ENCODE assay signal across 16 cellular contexts in genomic region chr1:81329061-81329460, GRCh38.
DNase-seq lines count a peak whose midpoint lies in the region; ATAC-seq and TF ChIP-seq lines count a peak whose summit lies in the region.
"Had no signal": no experiment of that assay in that cellular context is flagged by ENCODE, and none has a peak within 500 bp of the region (broad histone marks: within the 10 kb centered on the region; RNA-seq: fewer than 3 reads in every experiment).

No MANE protein-coding gene starts in this region.

- no peaks in the 10 kb centered on the region for H3K9me2 ChIP-seq in PC-9 (ENCODE audit: insufficient read depth)

- H3K4me3 ChIP-seq in HAP-1 (no peak overlapping the region), PC-9 (no peak overlapping the region), neural progenitor cell (no peak overlapping the region)
- H3K4me3 ChIP-seq: A549 had no signal

- H4K20me1 ChIP-seq in PC-9 (ENCODE audit: insufficient read depth): no peaks in the 10 kb centered on the region
- H4K20me1 ChIP-seq in neural progenitor cell (ENCODE audit: low read depth): no peaks in the 10 kb centered on the region

- TF ChIP-seq CTCF in PC-9 (conservative IDR thresholded peaks at IDR 0.05): no peak
- TF ChIP-seq CTCF in neural progenitor cell (IDR thresholded peaks at IDR 0.05): no peak
- no peak for TF ChIP-seq CTCF in GM13976 (IDR thresholded peaks at IDR 0.05; ENCODE audit: borderline replicate concordance, control extremely low read depth, extremely low read depth, insufficient read depth, missing control alignments)

- peak overlapping the region; percentile 33 for H3K4me3 Mint-ChIP-seq in neural progenitor cell
- no peak overlapping the region for H3K4me3 Mint-ChIP-seq in activated naive CD8-positive, alpha-beta T cell treated with anti-CD3 and anti-CD28 coated beads, Interleukin-2, amount 50 U/mL, for 24 hours
- H3K4me3 Mint-ChIP-seq: CD14-positive monocyte; CD8-positive, alpha-beta T cell; IgD-negative memory B cell had no signal

- in situ Hi-C loops in HAP-1 (cut with MboI; ENCODE audit: low sequenced_read_pairs): no loop called here
- in situ Hi-C loops in GM13976 (cut with MboI; ENCODE audit: low sequenced_read_pairs, unreplicated experiment): no loop called here

- intact Hi-C loops in PC-9 (cut with micrococcal nuclease; ENCODE audit: unreplicated experiment): no loop called here

- H3K36me3 ChIP-seq in HAP-1 (replicated peaks) (no peaks in the 10 kb centered on the region), PC-9 (ENCODE audit: low read depth) (no peaks in the 10 kb centered on the region), neural progenitor cell (no peaks in the 10 kb centered on the region)

- no peak overlapping the region for H3K9ac ChIP-seq in neural progenitor cell

- H3K4me2 ChIP-seq in PC-9: no peak overlapping the region
- H3K4me2 ChIP-seq in neural progenitor cell: peak overlapping the region; percentile 49
- H3K4me2 ChIP-seq: A549 had no signal

- H3K27ac Mint-ChIP-seq in neural progenitor cell: peak overlapping the region; percentile 44
- no peak overlapping the region for H3K27ac Mint-ChIP-seq in activated naive CD8-positive, alpha-beta T cell treated with anti-CD3 and anti-CD28 coated beads, Interleukin-2, amount 50 U/mL, for 24 hours
- H3K27ac Mint-ChIP-seq: CD14-positive monocyte; CD8-positive, alpha-beta T cell; IgD-negative memory B cell had no signal

- peak; percentile 33 to 58 for DNase-seq in HAP-1 (ENCODE audit: low spot score in 2 of 2)
- DNase-seq in NCI-H146 treated with DMSO at 0.1 percent for 48 hours (lab: John Stamatoyannopoulos, UW; ENCODE audit: unreplicated experiment): peak; percentile 19
- no peak for DNase-seq in PC-9
- no peak for DNase-seq in neural progenitor cell (ENCODE audit: low spot score)
- DNase-seq in activated naive CD8-positive, alpha-beta T cell treated with anti-CD3 and anti-CD28 coated beads, Interleukin-2, amount 50 U/mL, for 24 hours: no peak
- DNase-seq in GM13976 (ENCODE audit: low spot score): no peak
- DNase-seq: CD8-positive, alpha-beta T cell; COR-L47; DMS153; DMS79 treated with DMSO at 0.1 percent for 48 hours; EL; HCEC 1CT had no signal

- CTCF ChIA-PET in PC-9 (lab: Charles Lee): no interaction called here

- peaks cover 2% of the 10 kb centered on the region for H3K36me3 Mint-ChIP-seq in neural progenitor cell
- H3K36me3 Mint-ChIP-seq in activated naive CD8-positive, alpha-beta T cell treated with anti-CD3 and anti-CD28 coated beads, Interleukin-2, amount 50 U/mL, for 24 hours (ENCODE audit: low read depth): no peaks in the 10 kb centered on the region
- H3K36me3 Mint-ChIP-seq: CD14-positive monocyte; CD8-positive, alpha-beta T cell; IgD-negative memory B cell had no signal

- H3K4me1 Mint-ChIP-seq in neural progenitor cell: peaks cover 46% of the 10 kb centered on the region
- no peaks in the 10 kb centered on the region for H3K4me1 Mint-ChIP-seq in activated naive CD8-positive, alpha-beta T cell treated with anti-CD3 and anti-CD28 coated beads, Interleukin-2, amount 50 U/mL, for 24 hours
- H3K4me1 Mint-ChIP-seq: CD14-positive monocyte, IgD-negative memory B cell had no signal

- no peaks in the 10 kb centered on the region for H3K27me3 Mint-ChIP-seq in neural progenitor cell (ENCODE audit: insufficient read depth, low read depth)
- H3K27me3 Mint-ChIP-seq in activated naive CD8-positive, alpha-beta T cell treated with anti-CD3 and anti-CD28 coated beads, Interleukin-2, amount 50 U/mL, for 24 hours: no peaks in the 10 kb centered on the region
- H3K27me3 Mint-ChIP-seq: IgD-negative memory B cell had no signal

- POLR2A ChIA-PET in PC-9 (lab: Charles Lee; ENCODE audit: unreplicated experiment): no interaction called here

- no peaks in the 10 kb centered on the region for H3K9me3 ChIP-seq in HAP-1
- no peaks in the 10 kb centered on the region for H3K9me3 ChIP-seq in PC-9 (ENCODE audit: insufficient read depth, low read depth)
- no peaks in the 10 kb centered on the region for H3K9me3 ChIP-seq in neural progenitor cell (ENCODE audit: low read depth)
- H3K9me3 ChIP-seq: A549 had no signal

- no peaks in the 10 kb centered on the region for H3F3A ChIP-seq in PC-9 (ENCODE audit: insufficient read depth, low read depth)
- peaks cover 22% of the 10 kb centered on the region for H3F3A ChIP-seq in neural progenitor cell (ENCODE audit: low read depth)

- BruUV-seq in PC-9 (replicated peaks; lab: Mats Ljungman, UMichigan): no TSS peak

- H3K4me1 ChIP-seq in HAP-1 (peaks cover 13% of the 10 kb centered on the region), PC-9 (replicated peaks; ENCODE audit: insufficient read depth) (peaks cover 12% of the 10 kb centered on the region), neural progenitor cell (peaks cover 36% of the 10 kb centered on the region)
- H3K4me1 ChIP-seq: A549 had no signal

- H3K9me3 Mint-ChIP-seq in neural progenitor cell: no peaks in the 10 kb centered on the region
- H3K9me3 Mint-ChIP-seq in activated naive CD8-positive, alpha-beta T cell treated with anti-CD3 and anti-CD28 coated beads, Interleukin-2, amount 50 U/mL, for 24 hours: peaks cover 7% of the 10 kb centered on the region

- no peaks in the 10 kb centered on the region for H3K27me3 ChIP-seq in HAP-1 (ENCODE audit: low read depth)
- H3K27me3 ChIP-seq in PC-9 (ENCODE audit: insufficient read depth, low read depth): no peaks in the 10 kb centered on the region
- no peaks in the 10 kb centered on the region for H3K27me3 ChIP-seq in neural progenitor cell

- H3K79me2 ChIP-seq in PC-9 (ENCODE audit: low read depth) (no peaks in the 10 kb centered on the region), neural progenitor cell (ENCODE audit: low read depth) (no peaks in the 10 kb centered on the region)

- H2AFZ ChIP-seq in PC-9 (peak overlapping the region; percentile 43; the same call in 1 of the 2 replicates), neural progenitor cell (replicated peaks) (no peak overlapping the region)

- H3K27ac ChIP-seq in PC-9 (no peak overlapping the region), neural progenitor cell (no peak overlapping the region)
- H3K27ac ChIP-seq: A549 had no signal

- ATAC-seq in activated naive CD8-positive, alpha-beta T cell treated with anti-CD3 and anti-CD28 coated beads, Interleukin-2, amount 50 U/mL, for 24 hours: no peak
- no peak for ATAC-seq in GM19467 (IDR thresholded peaks at IDR 0.05; ENCODE audit: unreplicated experiment)
- ATAC-seq: A549; CD8-positive, alpha-beta T cell had no signal

Comparison
In these comparisons a context has a peak if more than half of its experiments do, and no peak if none do; other contexts are left out.
1. DNase-seq: peak in HAP-1 (2 of 2) and NCI-H146 treated with DMSO at 0.1 percent for 48 hours (single experiment); none in PC-9 (0 of 2), neural progenitor cell (single experiment), activated naive CD8-positive, alpha-beta T cell treated with anti-CD3 and anti-CD28 coated beads, Interleukin-2, amount 50 U/mL, for 24 hours (single experiment) and GM13976 (single experiment).